Comparison of ENCODE assay signal across 1 cellular context in genomic region chr12:1325666-1326065, GRCh38.
TF ChIP-seq lines count a peak whose summit lies in the region.

No MANE protein-coding gene starts in this region.

TF ChIP-seq in GM12878, 131 proteins besides CTCF, POLR2A, EP300 and RAD21 (continued from another document):
- TF ChIP-seq BCLAF1 (IDR thresholded peaks at IDR 0.05) (no peak), PBX3 (IDR thresholded peaks at IDR 0.05; ENCODE audit: insufficient replicate concordance, low read depth, low read length) (no peak), ASH2L (IDR thresholded peaks at IDR 0.05; ENCODE audit: borderline replicate concordance, low read depth) (no peak), TCF7 (IDR thresholded peaks at IDR 0.05; ENCODE audit: borderline replicate concordance) (peak; percentile 55; the same call in 1 of the 2 replicates)
